ENCODE assay signal across 8 cellular contexts in genomic region chr3:129428382-129429079, GRCh38. TPM values are rescaled to one million over a fixed set of nuclear protein-coding genes. Genes with fewer than 3 reads are reported as not detected.
A peak's percentile ranks its signal among the peaks of the same experiment; 100 is the strongest.
DNase-seq lines count a peak whose midpoint lies in the region; ATAC-seq and TF ChIP-seq lines count a peak whose summit lies in the region.

Gene EFCAB12, minus strand, starts transcription at chr3:129428636. Its CDS starts 148 bp downstream, at chr3:129428488.

- POLR2A ChIA-PET in A673 (lab: Charles Lee; ENCODE audit: low non-redundant PET): interaction anchor here (0.5 to 0.6 kb wide), 2 partner anchors 12 to 44 kb away, joined by 3 to 10 read pairs; partner anchors contain the start of gene IFT122

- CTCF ChIA-PET in A673 (lab: Charles Lee): interaction anchor here (0.5 kb wide), 1 partner anchor 458 kb away, joined by 3 read pairs; no protein-coding TSS in a partner anchor

- no peaks in the 10 kb centered on the region for H3K9me3 ChIP-seq in A673 (ENCODE audit: low read depth, low read length, poor library complexity, severe bottlenecking)

- intact Hi-C loops in A673 (cut with micrococcal nuclease; ENCODE audit: unreplicated experiment): no loop called here

- BruUV-seq in A673 (replicated peaks; lab: Mats Ljungman, UMichigan): no TSS peak

- peaks cover 8% of the 10 kb centered on the region for H3K4me1 ChIP-seq in A673 (ENCODE audit: insufficient read depth, low read length, poor library complexity, severe bottlenecking)

- peak within 1 kb of the TSS; percentile 52 for H3K4me3 ChIP-seq in A673 (ENCODE audit: low read depth, low read length, poor library complexity, severe bottlenecking)

- H3K27me3 ChIP-seq in A673 (replicated peaks; ENCODE audit: insufficient read depth, low read depth, low read length, poor library complexity): no peaks in the 10 kb centered on the region

- no peak for TF ChIP-seq CTCF in A673 (conservative IDR thresholded peaks at IDR 0.05; ENCODE audit: low read depth, low read length)

- peak within 1 kb of the TSS; percentile 79 for H3K27ac ChIP-seq in A673 (ENCODE audit: low read depth, low read length, poor library complexity, severe bottlenecking)

- DNase-seq in A673 (ENCODE audit: low spot score) (peak; percentile 97), NCI-H510A (lab: John Stamatoyannopoulos, UW) (peak; percentile 88), lung microvascular endothelial cell (ENCODE audit: low read depth in 2 of 2) (peak; percentile 94)
- DNase-seq in activated CD8-positive, alpha-beta memory T cell treated with anti-CD3 and anti-CD28 coated beads for 4 hours (ENCODE audit: low read depth in 2 of 2): peak; percentile 71 to 75
- peak; percentile 89 for DNase-seq in effector CD8-positive, alpha-beta T cell (lab: John Stamatoyannopoulos, UW)
- DNase-seq in stimulated activated CD4-positive, alpha-beta T cell treated with anti-CD3 and anti-CD28 coated beads, Interleukin-4, amount 100 ng/mL, for 48 hours (ENCODE audit: low read depth in 2 of 2): peak; percentile 86 to 87

- ATAC-seq in GM18861 (IDR thresholded peaks at IDR 0.05; ENCODE audit: unreplicated experiment) (peak; percentile 73), HG03135 (IDR thresholded peaks at IDR 0.05; ENCODE audit: unreplicated experiment) (peak; percentile 91)

- H3K36me3 ChIP-seq in A673 (ENCODE audit: insufficient read depth, low read length, poor library complexity, severe bottlenecking): peaks cover 27% of the 10 kb centered on the region

RNA-seq across cellular contexts. Expression of gene EFCAB12, which starts in this region (rescaled TPM):
- total RNA-seq in A673 (2021): 0.71 and 1.2 TPM in 2 replicates
- total RNA-seq in lung microvascular endothelial cell: under 0.01 TPM in 2 replicates

Comparison
In these comparisons a context has a peak if more than half of its experiments do, and no peak if none do; other contexts are left out.
1. Peak in every context shown above with its lines: DNase-seq, ATAC-seq, H3K4me3 ChIP-seq and H3K27ac ChIP-seq.
2. Peak in DNase-seq in lung microvascular endothelial cell; RNA of the gene not detected or under 1 TPM.